8 cellular contexts compared by ENCODE assay signal in the genomic region with DNA sequence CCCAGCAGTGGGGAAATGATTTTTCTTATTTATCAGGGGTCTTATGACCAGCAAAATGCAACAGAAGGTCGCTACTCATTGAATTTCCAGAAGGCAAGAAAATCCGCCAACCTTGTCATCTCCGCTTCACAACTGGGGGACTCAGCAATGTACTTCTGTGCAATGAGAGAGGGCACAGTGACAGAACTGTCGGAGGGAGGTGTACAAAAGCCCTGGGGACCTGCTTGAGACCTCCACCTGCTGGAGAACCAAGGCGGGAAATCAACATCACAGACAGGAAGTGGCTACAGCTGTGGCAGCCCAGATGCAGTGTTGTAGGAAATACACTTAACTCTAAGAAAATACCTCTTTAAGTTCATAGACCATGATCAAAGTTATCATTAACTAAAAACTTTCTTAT.
DNase-seq lines count a peak whose midpoint lies in the region; ATAC-seq and TF ChIP-seq lines count a peak whose summit lies in the region.

No MANE protein-coding gene starts in this region.

- no peaks in the 10 kb centered on the region for H3K36me3 Mint-ChIP-seq in CD8-positive, alpha-beta memory T cell
- H3K36me3 Mint-ChIP-seq in GM23338 (ENCODE audit: low read depth) (no peaks in the 10 kb centered on the region), endodermal cell (ENCODE audit: low read depth) (no peaks in the 10 kb centered on the region), CD14-positive monocyte (no peaks in the 10 kb centered on the region)

- POLR2A ChIA-PET in CD8-positive, alpha-beta memory T cell (lab: Charles Lee) = interaction anchor here (0.7 kb wide), 1 partner anchor 8 kb away, joined by 3 read pairs; no protein-coding TSS in a partner anchor

- no peaks in the 10 kb centered on the region for H3F3A ChIP-seq in GM23338 (replicated peaks; ENCODE audit: low read depth)

- H2AFZ ChIP-seq in GM23338 = no peak overlapping the region

- no peaks in the 10 kb centered on the region for H3K9me3 Mint-ChIP-seq in CD8-positive, alpha-beta memory T cell
- H3K9me3 Mint-ChIP-seq in GM23338 = no peaks in the 10 kb centered on the region
- H3K9me3 Mint-ChIP-seq in endodermal cell = no peaks in the 10 kb centered on the region
- no peaks in the 10 kb centered on the region for H3K9me3 Mint-ChIP-seq in CD14-positive monocyte

- peak overlapping the region; percentile 53 for H3K4me3 ChIP-seq in CD8-positive, alpha-beta memory T cell (ENCODE audit: low read length)
- no peak overlapping the region for H3K4me3 ChIP-seq in GM23338
- no peak overlapping the region for H3K4me3 ChIP-seq in endodermal cell (ENCODE audit: low read length)

- TF ChIP-seq CTCF in GM23338 (conservative IDR thresholded peaks at IDR 0.05; ENCODE audit: low read depth in 2 of 2) (peak; percentile 32 to 42), endodermal cell (conservative IDR thresholded peaks at IDR 0.05) (peak; percentile 66), CD14-positive monocyte (IDR thresholded peaks at IDR 0.05) (no peak)

- intact Hi-C loops in CD14-positive monocyte (cut with micrococcal nuclease) = no loop called here

- peaks cover 45 to 56% (median 46%) of the 10 kb centered on the region in 3 donors for H3K4me1 Mint-ChIP-seq in CD8-positive, alpha-beta memory T cell
- peaks cover 10% of the 10 kb centered on the region; the same call in 2 of the 3 replicates for H3K4me1 Mint-ChIP-seq in GM23338
- H3K4me1 Mint-ChIP-seq in endodermal cell = no peaks in the 10 kb centered on the region
- H3K4me1 Mint-ChIP-seq in CD14-positive monocyte = peaks cover 14% of the 10 kb centered on the region

- H3K9me2 ChIP-seq in GM23338 (ENCODE audit: insufficient read depth) = no peaks in the 10 kb centered on the region

- CTCF ChIA-PET in CD8-positive, alpha-beta memory T cell (lab: Charles Lee) = interaction anchor here (1.0 to 1.5 kb wide), 2 partner anchors 9 to 12 kb away, joined by 4 read pairs; no protein-coding TSS in a partner anchor

- peak overlapping the region; percentile 60 to 92 (median 82) for H3K27ac Mint-ChIP-seq in CD8-positive, alpha-beta memory T cell
- H3K27ac Mint-ChIP-seq in GM23338 (no peak overlapping the region), endodermal cell (no peak overlapping the region), CD14-positive monocyte (no peak overlapping the region)

- no peaks in the 10 kb centered on the region for H4K20me1 ChIP-seq in GM23338 (replicated peaks; ENCODE audit: insufficient read depth)

- H3K36me3 ChIP-seq in CD8-positive, alpha-beta memory T cell (ENCODE audit: insufficient read depth, low read length) = no peaks in the 10 kb centered on the region
- H3K36me3 ChIP-seq in GM23338 (ENCODE audit: insufficient read depth) = no peaks in the 10 kb centered on the region
- H3K36me3 ChIP-seq in endodermal cell (ENCODE audit: control insufficient read depth, insufficient read depth, low read length) = no peaks in the 10 kb centered on the region

- 77 to 83% methylated on average over 5 of the region's 5 CpGs for WGBS in endodermal cell (ENCODE audit: insufficient coverage in 1 of 2, insufficient read length in 1 of 2), 2 experiments

- H3K4me1 ChIP-seq in CD8-positive, alpha-beta memory T cell (ENCODE audit: insufficient read depth, low read length) = peaks cover 54% of the 10 kb centered on the region
- H3K4me1 ChIP-seq in GM23338 (ENCODE audit: insufficient read depth) (no peaks in the 10 kb centered on the region), endodermal cell (ENCODE audit: control insufficient read depth, insufficient read depth, low read length) (no peaks in the 10 kb centered on the region)

- no peaks in the 10 kb centered on the region for H3K27me3 ChIP-seq in CD8-positive, alpha-beta memory T cell (ENCODE audit: insufficient read depth, low read length, poor library complexity, severe bottlenecking)
- H3K27me3 ChIP-seq in GM23338 (ENCODE audit: insufficient read depth) = no peaks in the 10 kb centered on the region
- H3K27me3 ChIP-seq in endodermal cell (ENCODE audit: control insufficient read depth, insufficient read depth, low read length, poor library complexity, severe bottlenecking) = no peaks in the 10 kb centered on the region

- H3K4me2 ChIP-seq in GM23338 = no peak overlapping the region

- no peaks in the 10 kb centered on the region for H3K27me3 Mint-ChIP-seq in CD8-positive, alpha-beta memory T cell
- H3K27me3 Mint-ChIP-seq in GM23338 (ENCODE audit: insufficient read depth, low read depth, poor library complexity) (no peaks in the 10 kb centered on the region), endodermal cell (ENCODE audit: insufficient read depth) (peaks cover 6% of the 10 kb centered on the region), CD14-positive monocyte (ENCODE audit: low read depth in 3 of 3) (no peaks in the 10 kb centered on the region)

- no peaks in the 10 kb centered on the region for H3K9me3 ChIP-seq in CD8-positive, alpha-beta memory T cell (ENCODE audit: low read length)
- no peaks in the 10 kb centered on the region for H3K9me3 ChIP-seq in endodermal cell (ENCODE audit: control insufficient read depth, low read length)

- H3K79me2 ChIP-seq in GM23338 (replicated peaks; ENCODE audit: insufficient read depth) = no peaks in the 10 kb centered on the region

- ATAC-seq in GM23338 = peak; percentile 62
- ATAC-seq in GM18520 (IDR thresholded peaks at IDR 0.05; ENCODE audit: unreplicated experiment) = no peak

- H3K27ac ChIP-seq in CD8-positive, alpha-beta memory T cell (ENCODE audit: low read depth, low read length) = no peak overlapping the region
- H3K27ac ChIP-seq in GM23338 (ENCODE audit: low read depth) (no peak overlapping the region), endodermal cell (ENCODE audit: low read depth, low read length) (no peak overlapping the region), caudate nucleus (ENCODE audit: low read depth, low read length) (no peak overlapping the region)

- H3K4me3 Mint-ChIP-seq in CD8-positive, alpha-beta memory T cell = peak overlapping the region; percentile 27 to 79 (median 70)
- H3K4me3 Mint-ChIP-seq in GM23338 (no peak overlapping the region), endodermal cell (no peak overlapping the region), CD14-positive monocyte (peak overlapping the region in 1 of 2 donors; percentile 76)

- peak; percentile 31 to 81 (median 67) for DNase-seq in CD8-positive, alpha-beta memory T cell
- DNase-seq in GM23338 (ENCODE audit: low spot score) = peak; percentile 53
- peak; percentile 48 for DNase-seq in T-helper 22 cell (ENCODE audit: low read depth)
- peak; percentile 58 for DNase-seq in endodermal cell
- no peak for DNase-seq in inferior parietal cortex (ENCODE audit: extremely low spot score)
- DNase-seq in caudate nucleus (lab: John Stamatoyannopoulos, UW) = no peak
- DNase-seq in CD14-positive monocyte (ENCODE audit: low spot score) = no peak

- no peak overlapping the region for H3K9ac ChIP-seq in endodermal cell (ENCODE audit: extremely low read depth, low read length, poor library complexity, severe bottlenecking)

TF ChIP-seq in GM23338, 12 proteins besides CTCF, POLR2A, EP300 and RAD21 (continues in another document):
- TF ChIP-seq EZH2phosphoT487 (IDR thresholded peaks at IDR 0.05; ENCODE audit: unreplicated experiment) = no peak
- TF ChIP-seq EZH2 (IDR thresholded peaks at IDR 0.05; ENCODE audit: low read depth, unreplicated experiment) = no peak
- no peak for TF ChIP-seq NANOG (IDR thresholded peaks at IDR 0.05; ENCODE audit: borderline replicate concordance)
- TF ChIP-seq ETS1 (IDR thresholded peaks at IDR 0.05) = no peak
- no peak for TF ChIP-seq ZNF331 (CRISPR knock-in tag; IDR thresholded peaks at IDR 0.05; ENCODE audit: low read depth)
- TF ChIP-seq STAT1 (IDR thresholded peaks at IDR 0.05; ENCODE audit: unreplicated experiment) = no peak

Comparison
In these comparisons a context has a peak if more than half of its experiments do, and no peak if none do; other contexts are left out.
1. DNase-seq: peak in CD8-positive, alpha-beta memory T cell (5 of 5), GM23338 (single experiment), T-helper 22 cell (single experiment) and endodermal cell (single experiment); none in inferior parietal cortex (single experiment), caudate nucleus (0 of 61) and CD14-positive monocyte (single experiment).
2. H3K27ac Mint-ChIP-seq: peak in CD8-positive, alpha-beta memory T cell (8 of 8); none in GM23338 (single experiment), endodermal cell (single experiment) and CD14-positive monocyte (0 of 7).
3. H3K4me3 Mint-ChIP-seq: peak in CD8-positive, alpha-beta memory T cell (7 of 7); none in GM23338 (single experiment) and endodermal cell (single experiment).